Comparison of ENCODE assay signal across 18 cellular contexts in genomic region chr5:173567548-173567947, GRCh38. TPM values are rescaled to one million over a fixed set of nuclear protein-coding genes. Genes with fewer than 3 reads are reported as not detected.
DNase-seq lines count a peak whose midpoint lies in the region; ATAC-seq and TF ChIP-seq lines count a peak whose summit lies in the region.
"Had no signal": no experiment of that assay in that cellular context is flagged by ENCODE, and none has a peak within 500 bp of the region (broad histone marks: within the 10 kb centered on the region; RNA-seq: fewer than 3 reads in every experiment).

No MANE protein-coding gene starts in this region.

- POLR2A ChIA-PET in CD4-positive, alpha-beta memory T cell (lab: Charles Lee; ENCODE audit: partially characterized antibody) = no interaction called here

- intact Hi-C loops in sigmoid colon (cut with DNase I) = no loop called here
- intact Hi-C loops in CD4-positive, alpha-beta memory T cell (cut with micrococcal nuclease) = no loop called here

- no peak overlapping the region for H3K4me3 Mint-ChIP-seq in CD4-positive, alpha-beta memory T cell

- CTCF ChIA-PET in CD4-positive, alpha-beta memory T cell (lab: Charles Lee; ENCODE audit: partially characterized antibody) = no interaction called here

- peak; percentile 35 for DNase-seq in HS-27A (ENCODE audit: low read depth)
- peak; percentile 44 for DNase-seq in T1000 (lab: John Stamatoyannopoulos, UW)
- DNase-seq in sigmoid colon = peak; percentile 39
- no peak for DNase-seq in activated CD4-positive, CD25-positive, alpha-beta regulatory T cell treated with anti-CD3 and anti-CD28 coated beads, Interleukin-2, amount 50 U/mL, for 72 hours
- DNase-seq in CD4-positive, alpha-beta memory T cell = no peak
- DNase-seq: activated CD8-positive, alpha-beta memory T cell treated with anti-CD3 and anti-CD28 coated beads, Interleukin-2, amount 50 U/mL, for 48 hours; activated naive CD4-positive, alpha-beta T cell treated with anti-CD3 and anti-CD28 coated beads, Interleukin-2, amount 50 U/mL, for 16 hours; caudate nucleus; DND-41; heart right ventricle; NCI-H1048; NCI-H226; stimulated activated CD8-positive, alpha-beta memory T cell treated with anti-CD3 and anti-CD28 coated beads, Interleukin-4, amount 100 ng/mL, for 48 hours; thyroid gland had no signal

- H3K36me3 ChIP-seq in sigmoid colon = no peaks in the 10 kb centered on the region
- no peaks in the 10 kb centered on the region for H3K36me3 ChIP-seq in CD4-positive, alpha-beta memory T cell (ENCODE audit: insufficient read depth, low read length)
- H3K36me3 ChIP-seq: heart right ventricle, thyroid gland had no signal

- no peak for TF ChIP-seq EP300 in sigmoid colon (IDR thresholded peaks at IDR 0.05)

- TF ChIP-seq CTCF in sigmoid colon (IDR thresholded peaks at IDR 0.05) = no peak

- peaks cover 3 to 17% (median 9%) of the 10 kb centered on the region in 8 donors for H3K9me3 Mint-ChIP-seq in CD4-positive, alpha-beta memory T cell

- H3K36me3 Mint-ChIP-seq in CD4-positive, alpha-beta memory T cell = no peaks in the 10 kb centered on the region

- H3K9me3 ChIP-seq in sigmoid colon = peaks cover 0 to 4% (median 0%) of the 10 kb centered on the region in 4 donors
- H3K9me3 ChIP-seq in CD4-positive, alpha-beta memory T cell (ENCODE audit: control insufficient read depth in 1 of 2, low read length in 2 of 2) = no peaks in the 10 kb centered on the region
- H3K9me3 ChIP-seq: thyroid gland had no signal

- H3K27ac Mint-ChIP-seq in CD4-positive, alpha-beta memory T cell = no peak overlapping the region

- H3K4me3 ChIP-seq in sigmoid colon = no peak overlapping the region
- H3K4me3 ChIP-seq in CD4-positive, alpha-beta memory T cell (ENCODE audit: low read length in 2 of 2) = no peak overlapping the region
- H3K4me3 ChIP-seq: BLaER1 treated with 17β-estradiol and CSF1 and Interleukin-3, amounts not matched to agents 10 nM and 100 nM; heart right ventricle; thyroid gland had no signal

- no peaks in the 10 kb centered on the region for H3K27me3 ChIP-seq in sigmoid colon
- no peaks in the 10 kb centered on the region for H3K27me3 ChIP-seq in CD4-positive, alpha-beta memory T cell (ENCODE audit: insufficient read depth, low read length)
- H3K27me3 ChIP-seq: BLaER1 treated with 17β-estradiol and CSF1 and Interleukin-3, amounts not matched to agents 10 nM and 100 nM; thyroid gland had no signal

- TF ChIP-seq POLR2A in sigmoid colon (IDR thresholded peaks at IDR 0.05) = no peak

- 56 to 71% methylated on average over 7 of the region's 7 CpGs for WGBS in sigmoid colon, 2 donors

- H3K27ac ChIP-seq in sigmoid colon = no peak overlapping the region
- no peak overlapping the region for H3K27ac ChIP-seq in CD4-positive, alpha-beta memory T cell (ENCODE audit: low read depth, low read length)
- H3K27ac ChIP-seq: BLaER1 treated with 17β-estradiol and CSF1 and Interleukin-3, amounts not matched to agents 10 nM and 100 nM; heart right ventricle; thyroid gland had no signal

- ATAC-seq in esophagus mucosa (peak; percentile 69), HG02885 (IDR thresholded peaks at IDR 0.05; ENCODE audit: poor library complexity, unreplicated experiment) (no peak)
- ATAC-seq: heart right ventricle, HepG2 had no signal

- H3K4me1 ChIP-seq in sigmoid colon = peaks cover 0 to 10% (median 3%) of the 10 kb centered on the region in 4 donors
- H3K4me1 ChIP-seq in CD4-positive, alpha-beta memory T cell (ENCODE audit: insufficient read depth, low read length) = no peaks in the 10 kb centered on the region
- H3K4me1 ChIP-seq: thyroid gland had no signal

- peaks cover 8 to 22% of the 10 kb centered on the region in 2 donors for H3K27me3 Mint-ChIP-seq in CD4-positive, alpha-beta memory T cell

- H3K4me1 Mint-ChIP-seq in CD4-positive, alpha-beta memory T cell = peaks cover 0 to 3% (median 1%) of the 10 kb centered on the region in 4 donors

RNA-seq across cellular contexts. Expression of gene BOD1, which starts 48.9 kb away (rescaled TPM):
- total RNA-seq in esophagus mucosa (24.3 TPM), sigmoid colon (10 to 100 TPM; 39.3 to 71.3 (median 54.3) TPM)
- polyA plus RNA-seq in sigmoid colon = 10 to 100 TPM; 17.6 to 37.2 (median 31.0) TPM
- total RNA-seq in CD4-positive, alpha-beta memory T cell = 10 to 100 TPM; 35.7 to 38.1 TPM
- polyA plus RNA-seq in CD4-positive, alpha-beta memory T cell = 10 to 100 TPM; 11.8 to 14.5 TPM

Comparison
In these comparisons a context has a peak if more than half of its experiments do, and no peak if none do; other contexts are left out.
1. DNase-seq: peak in HS-27A (single experiment), T1000 (single experiment) and sigmoid colon (single experiment); none in activated CD4-positive, CD25-positive, alpha-beta regulatory T cell treated with anti-CD3 and anti-CD28 coated beads, Interleukin-2, amount 50 U/mL, for 72 hours (single experiment) and CD4-positive, alpha-beta memory T cell (0 of 5).